ENCODE assay signal across 17 cellular contexts in genomic region chr13:90552702-90553101, GRCh38.
A peak's percentile ranks its signal among the peaks of the same experiment; 100 is the strongest.
DNase-seq lines count a peak whose midpoint lies in the region; FAIRE-seq and TF ChIP-seq lines count a peak whose summit lies in the region.
"Had no signal": no experiment of that assay in that cellular context is flagged by ENCODE, and none has a peak within 500 bp of the region (broad histone marks: within the 10 kb centered on the region; RNA-seq: fewer than 3 reads in every experiment).

No MANE protein-coding gene starts in this region.

- peak; percentile 63; the same call in 1 of the 2 replicates for TF ChIP-seq EP300 in Ishikawa (IDR thresholded peaks at IDR 0.05; ENCODE audit: borderline replicate concordance)

- H3K9me3 ChIP-seq in skeletal muscle satellite cell (replicated peaks; ENCODE audit: low read length): no peaks in the 10 kb centered on the region

- peak overlapping the region; percentile 3 for H3K4me2 ChIP-seq in skeletal muscle satellite cell (ENCODE audit: low read length)

- peaks cover 0 to 4% (median 0%) of the 10 kb centered on the region in 3 donors for H3K27me3 Mint-ChIP-seq in immature natural killer cell (ENCODE audit: low read depth in 3 of 3)
- H3K27me3 Mint-ChIP-seq: B cell; CD4-positive, alpha-beta T cell had no signal

- no peak overlapping the region for H3K27ac ChIP-seq in substantia nigra (ENCODE audit: low read depth, low read length, poor library complexity, severe bottlenecking)

- H3K36me3 Mint-ChIP-seq in immature natural killer cell: no peaks in the 10 kb centered on the region

- H3K4me3 ChIP-seq in bronchial epithelial cell (ENCODE audit: low read depth, low read length) (no peak overlapping the region), skeletal muscle satellite cell (ENCODE audit: low read length) (no peak overlapping the region)

- peak; percentile 17 for DNase-seq in NCI-H748 treated with DMSO at 0.1 percent for 48 hours (lab: John Stamatoyannopoulos, UW)
- peak; percentile 26 for DNase-seq in bronchial epithelial cell (ENCODE audit: low read depth)
- DNase-seq in immature natural killer cell: no peak
- no peak for DNase-seq in substantia nigra (lab: John Stamatoyannopoulos, UW)
- DNase-seq in SW 1271 (lab: John Stamatoyannopoulos, UW): no peak
- DNase-seq: CD4-positive, alpha-beta T cell; DMS 273 treated with DMSO at 0.1 percent for 48 hours; EL; Kasumi-1; NCI-H1436 treated with DMSO at 0.1 percent for 48 hours; NCI-H2081; NCI-H226; NCI-H526; SIG-M5 had no signal

- H3K27ac Mint-ChIP-seq in immature natural killer cell: no peak overlapping the region
- H3K27ac Mint-ChIP-seq: B cell; CD4-positive, alpha-beta T cell had no signal

- FAIRE-seq in bronchial epithelial cell (lab: Jason Lieb, UNC): no peak

- no peaks in the 10 kb centered on the region for H3K4me1 Mint-ChIP-seq in immature natural killer cell
- H3K4me1 Mint-ChIP-seq: B cell had no signal

- H3K27me3 ChIP-seq in bronchial epithelial cell (ENCODE audit: control insufficient read depth, insufficient read depth, low read length) (no peaks in the 10 kb centered on the region), skeletal muscle satellite cell (ENCODE audit: control insufficient read depth, insufficient read depth, low read length) (no peaks in the 10 kb centered on the region)

- TF ChIP-seq CTCF in bronchial epithelial cell (IDR thresholded peaks at IDR 0.05; ENCODE audit: insufficient read depth, low read length, severe bottlenecking): no peak

- TF ChIP-seq RAD21 in Ishikawa (IDR thresholded peaks at IDR 0.05; ENCODE audit: low read depth): peak; percentile 6; the same call in 1 of the 2 replicates

- H3K4me1 ChIP-seq in skeletal muscle satellite cell (ENCODE audit: control insufficient read depth, insufficient read depth, low read length): no peaks in the 10 kb centered on the region

- H3K9ac ChIP-seq in skeletal muscle satellite cell (ENCODE audit: low read depth, low read length): no peak overlapping the region

- no peak overlapping the region for H3K4me3 Mint-ChIP-seq in immature natural killer cell
- H3K4me3 Mint-ChIP-seq: B cell; CD4-positive, alpha-beta T cell had no signal

- no peaks in the 10 kb centered on the region for H3K36me3 ChIP-seq in bronchial epithelial cell (ENCODE audit: control insufficient read depth, insufficient read depth, low read length)
- H3K36me3 ChIP-seq in skeletal muscle satellite cell (ENCODE audit: insufficient read depth, low read length): no peaks in the 10 kb centered on the region

- H3K9me3 Mint-ChIP-seq in immature natural killer cell: peaks cover 6 to 50% (median 27%) of the 10 kb centered on the region in 6 donors

TF ChIP-seq in Ishikawa, 13 proteins besides CTCF, POLR2A, EP300 and RAD21:
- TF ChIP-seq ZBTB7A (IDR thresholded peaks at IDR 0.05; ENCODE audit: low read depth): no peak
- no peak for TF ChIP-seq USF1 (IDR thresholded peaks at IDR 0.05)
- TF ChIP-seq CREB1 (IDR thresholded peaks at IDR 0.05; ENCODE audit: low read depth): no peak
- TF ChIP-seq TEAD4 (IDR thresholded peaks at IDR 0.05): peak; percentile 72
- no peak for TF ChIP-seq REST (IDR thresholded peaks at IDR 0.05; ENCODE audit: low read depth)
- TF ChIP-seq EGR1 (IDR thresholded peaks at IDR 0.05): no peak
- TF ChIP-seq TCF12 (IDR thresholded peaks at IDR 0.05; ENCODE audit: low read depth): no peak
- peak; percentile 98 for TF ChIP-seq FOXM1 (IDR thresholded peaks at IDR 0.05; ENCODE audit: borderline replicate concordance, low read depth)
- TF ChIP-seq TAF1 (IDR thresholded peaks at IDR 0.05; ENCODE audit: low read depth): no peak
- no peak for TF ChIP-seq YY1 (IDR thresholded peaks at IDR 0.05; ENCODE audit: low read depth)
- TF ChIP-seq CEBPB (IDR thresholded peaks at IDR 0.05): no peak
- TF ChIP-seq NFIC (IDR thresholded peaks at IDR 0.05): peak; percentile 81
- peak; percentile 16; the same call in 1 of the 2 replicates for TF ChIP-seq MAX (IDR thresholded peaks at IDR 0.05)

Comparison
In these comparisons a context has a peak if more than half of its experiments do, and no peak if none do; other contexts are left out.
1. DNase-seq: peak in NCI-H748 treated with DMSO at 0.1 percent for 48 hours (single experiment) and bronchial epithelial cell (single experiment); none in immature natural killer cell (0 of 3), substantia nigra (0 of 49) and SW 1271 (0 of 2).